ENCODE assay signal across 1 cellular context in genomic region chr11:64269380-64270234, GRCh38.
TF ChIP-seq lines count a peak whose summit lies in the region.

No MANE protein-coding gene starts in this region.

TF ChIP-seq in WTC11, 78 proteins besides CTCF, POLR2A, EP300 and RAD21 (continued from another document and continues in another):
- TF ChIP-seq PRDM15 (CRISPR knock-in tag; IDR thresholded peaks at IDR 0.05) (no peak; the same call in 1 of the 2 replicates), ZNF396 (CRISPR knock-in tag; IDR thresholded peaks at IDR 0.05; ENCODE audit: borderline replicate concordance) (no peak), NR2C2 (CRISPR knock-in tag; IDR thresholded peaks at IDR 0.05) (peak; percentile 98), SMAD4 (CRISPR knock-in tag; IDR thresholded peaks at IDR 0.05) (no peak), ZNF512 (CRISPR knock-in tag; IDR thresholded peaks at IDR 0.05; ENCODE audit: borderline replicate concordance) (no peak), TEAD1 (CRISPR knock-in tag; IDR thresholded peaks at IDR 0.05) (peak; percentile 89; the same call in 1 of the 2 replicates), ZNF219 (CRISPR knock-in tag; IDR thresholded peaks at IDR 0.05; ENCODE audit: borderline replicate concordance) (no peak), E2F1 (CRISPR knock-in tag; IDR thresholded peaks at IDR 0.05) (no peak), ZNF281 (CRISPR knock-in tag; IDR thresholded peaks at IDR 0.05) (no peak), MYBL2 (CRISPR knock-in tag; IDR thresholded peaks at IDR 0.05) (peak; percentile 48; the same call in 1 of the 2 replicates), NFYB (CRISPR knock-in tag; conservative IDR thresholded peaks at IDR 0.05; ENCODE audit: low read depth) (0 out of 2 replicates have a peak, but pooled peaks have one; percentile 31), FOXP4 (CRISPR knock-in tag; IDR thresholded peaks at IDR 0.05) (no peak; the same call in 1 of the 2 replicates), KAT7 (CRISPR knock-in tag; IDR thresholded peaks at IDR 0.05; ENCODE audit: borderline replicate concordance) (peak; percentile 58; the same call in 1 of the 2 replicates), ATF2 (CRISPR knock-in tag; IDR thresholded peaks at IDR 0.05; ENCODE audit: borderline replicate concordance, low read depth) (no peak), RORB (CRISPR knock-in tag; IDR thresholded peaks at IDR 0.05) (no peak), ZNF232 (CRISPR knock-in tag; IDR thresholded peaks at IDR 0.05) (no peak), JAZF1 (CRISPR knock-in tag; IDR thresholded peaks at IDR 0.05) (no peak), ETV6 (CRISPR knock-in tag; IDR thresholded peaks at IDR 0.05) (peak; percentile 82), ARID4B (CRISPR knock-in tag; IDR thresholded peaks at IDR 0.05; ENCODE audit: borderline replicate concordance) (no peak; the same call in 1 of the 2 replicates), SOX15 (CRISPR knock-in tag; IDR thresholded peaks at IDR 0.05) (no peak), GABPB1 (CRISPR knock-in tag; IDR thresholded peaks at IDR 0.05) (peak; percentile 91), ZNF317 (CRISPR knock-in tag; IDR thresholded peaks at IDR 0.05; ENCODE audit: borderline replicate concordance, low read depth) (peak; percentile 55; the same call in 1 of the 2 replicates), ZBTB21 (CRISPR knock-in tag; IDR thresholded peaks at IDR 0.05; ENCODE audit: borderline replicate concordance) (no peak), ELF4 (CRISPR knock-in tag; IDR thresholded peaks at IDR 0.05; ENCODE audit: low read depth) (peak; percentile 81; the same call in 1 of the 2 replicates), MLX (CRISPR knock-in tag; IDR thresholded peaks at IDR 0.05) (peak; percentile 88; the same call in 1 of the 2 replicates), TP53 (CRISPR knock-in tag; IDR thresholded peaks at IDR 0.05) (peak; percentile 82; the same call in 1 of the 2 replicates), ZNF121 (CRISPR knock-in tag; IDR thresholded peaks at IDR 0.05) (peak; percentile 56; the same call in 1 of the 2 replicates), CDX4 (CRISPR knock-in tag; IDR thresholded peaks at IDR 0.05; ENCODE audit: borderline replicate concordance) (no peak), GRHL2 (CRISPR knock-in tag; IDR thresholded peaks at IDR 0.05; ENCODE audit: insufficient replicate concordance, severe bottlenecking) (no peak), NR1H2 (CRISPR knock-in tag; IDR thresholded peaks at IDR 0.05) (no peak), SMAD3 (CRISPR knock-in tag; IDR thresholded peaks at IDR 0.05; ENCODE audit: borderline replicate concordance) (no peak; the same call in 1 of the 2 replicates), STAT6 (CRISPR knock-in tag; conservative IDR thresholded peaks at IDR 0.05; ENCODE audit: low read depth) (no peak)
